9 cellular contexts compared by ENCODE assay signal in genomic region chr11:130679247-130679646, GRCh38.
"Had no signal": no experiment of that assay in that cellular context is flagged by ENCODE, and none has a peak within 500 bp of the region (broad histone marks: within the 10 kb centered on the region; RNA-seq: fewer than 3 reads in every experiment).

No MANE protein-coding gene starts in this region.

- H3K36me3 ChIP-seq: HAP-1 had no signal

- H3K27ac Mint-ChIP-seq: GM23338, H9, HFFc6 had no signal

- H3K4me3 Mint-ChIP-seq: GM23338, H9, HFFc6 had no signal

- H3K4me2 ChIP-seq: GM23338 had no signal

- H3K4me1 ChIP-seq: HAP-1 had no signal

- H3K9ac ChIP-seq: GM23248 had no signal

- H3K4me3 ChIP-seq: GM23248, GM23338, HAP-1 had no signal

- DNase-seq: GM23248, GOT3, H7, H9, HCEC 1CT, HFFc6 had no signal

- H3K9me3 ChIP-seq: HAP-1 had no signal

- H2AFZ ChIP-seq: GM23248, GM23338 had no signal

- FAIRE-seq: H54 had no signal

- H3K27ac ChIP-seq: GM23248 had no signal
